Comparison of ENCODE assay signal across 8 cellular contexts in genomic region chr1:63327417-63328139, GRCh38. TPM values are rescaled to one million over a fixed set of nuclear protein-coding genes. Genes with fewer than 3 reads are reported as not detected.
A peak's percentile ranks its signal among the peaks of the same experiment; 100 is the strongest.
DNase-seq lines count a peak whose midpoint lies in the region; ATAC-seq, FAIRE-seq and TF ChIP-seq lines count a peak whose summit lies in the region.

No MANE protein-coding gene starts in this region.

- H3K4me2 ChIP-seq in keratinocyte (ENCODE audit: control insufficient read depth, extremely low read depth, insufficient read depth, low read depth, low read length): no peak overlapping the region

- dilution Hi-C loops in keratinocyte (cut with MboI; ENCODE audit: extremely low pct_ligation_motif_present, low sequenced_read_pairs): no loop called here

- CTCF ChIA-PET in Panc1 (lab: Charles Lee): no interaction called here

- H2AFZ ChIP-seq in keratinocyte (ENCODE audit: control insufficient read depth, low read length): no peak overlapping the region

- no peak overlapping the region for H3K4me3 ChIP-seq in AG10803 (ENCODE audit: low read length)
- peak overlapping the region; percentile 22; the same call in 1 of the 2 replicates for H3K4me3 ChIP-seq in GM08714 (ENCODE audit: low read length)
- peak overlapping the region in 1 of 2 experiments; percentile 34; a peak in 2 of 4 replicates for H3K4me3 ChIP-seq in Panc1 (ENCODE audit: low read depth in 2 of 2, low read length in 2 of 2)
- H3K4me3 ChIP-seq in brain microvascular endothelial cell (ENCODE audit: low read depth, low read length): no peak overlapping the region
- no peak overlapping the region for H3K4me3 ChIP-seq in keratinocyte (ENCODE audit: control insufficient read depth in 2 of 3, extremely low read depth in 1 of 3, insufficient read depth in 2 of 3, low read depth in 1 of 3, low read length in 3 of 3)
- H3K4me3 ChIP-seq in thoracic aorta: no peak overlapping the region

- peak; percentile 57 for FAIRE-seq in keratinocyte (lab: Jason Lieb, UNC)

- H3K27me3 ChIP-seq in Panc1 (ENCODE audit: control insufficient read depth, insufficient read depth, low read length) (peaks cover 9% of the 10 kb centered on the region), brain microvascular endothelial cell (replicated peaks) (peaks cover 82% of the 10 kb centered on the region), keratinocyte (ENCODE audit: control insufficient read depth, extremely low read depth, insufficient read depth, low read length) (peaks cover 88% of the 10 kb centered on the region), thoracic aorta (replicated peaks; ENCODE audit: insufficient read depth) (peaks cover 40% of the 10 kb centered on the region)

- no peaks in the 10 kb centered on the region for H3K9me1 ChIP-seq in keratinocyte (ENCODE audit: control insufficient read depth, extremely low read depth, insufficient read depth, low read length)

- intact Hi-C loops in Panc1 (cut with micrococcal nuclease; ENCODE audit: unreplicated experiment): loop anchor here (5.0 kb wide), 3 partner anchors 115 to 210 kb away; partner anchors contain the start of genes EFCAB7 and ITGB3BP

- TF ChIP-seq CTCF in AG10803 (conservative IDR thresholded peaks at IDR 0.05; ENCODE audit: low read length): peak; percentile 72
- peak; percentile 95 for TF ChIP-seq CTCF in Panc1 (IDR thresholded peaks at IDR 0.05)
- peak; percentile 94 for TF ChIP-seq CTCF in brain microvascular endothelial cell (IDR thresholded peaks at IDR 0.05; ENCODE audit: low read depth, low read length, missing control alignments)
- TF ChIP-seq CTCF in keratinocyte (optimal IDR thresholded peaks at IDR 0.05 in 1 of 3, IDR thresholded peaks at IDR 0.05 in 1 of 3, conservative IDR thresholded peaks at IDR 0.05 in 1 of 3; ENCODE audit: extremely low read depth in 1 of 3, insufficient read depth in 2 of 3, low read length in 3 of 3): peak; percentile 69 to 87 (median 77)
- peak; percentile 37 for TF ChIP-seq CTCF in thoracic aorta (IDR thresholded peaks at IDR 0.05)

- no peak overlapping the region for H3K27ac ChIP-seq in Panc1 (ENCODE audit: low read length)
- H3K27ac ChIP-seq in brain microvascular endothelial cell: no peak overlapping the region
- H3K27ac ChIP-seq in keratinocyte (ENCODE audit: control insufficient read depth, insufficient read depth, low read length): no peak overlapping the region
- H3K27ac ChIP-seq in thoracic aorta: no peak overlapping the region

- ATAC-seq in Panc1 (peak; percentile 92), thoracic aorta (ENCODE audit: insufficient number of reproducible peaks, low FRiP score, low read depth) (no peak)

- H3K79me2 ChIP-seq in keratinocyte (ENCODE audit: control insufficient read depth, insufficient read depth, low read length): no peaks in the 10 kb centered on the region

- H3K4me1 ChIP-seq in Panc1 (ENCODE audit: control insufficient read depth, insufficient read depth, low read length) (no peaks in the 10 kb centered on the region), keratinocyte (ENCODE audit: control insufficient read depth, extremely low read depth, insufficient read depth, low read length) (no peaks in the 10 kb centered on the region), thoracic aorta (ENCODE audit: control insufficient read depth in 1 of 2, low read depth in 2 of 2) (peaks cover 3 to 28% of the 10 kb centered on the region in 2 donors)

- no peak overlapping the region for H3K9ac ChIP-seq in keratinocyte (ENCODE audit: control insufficient read depth, extremely low read depth, insufficient read depth, low read length)

- in situ Hi-C loops in Panc1 (cut with HindIII; ENCODE audit: low pct_unique_long_range_greater_than_20kb, low sequenced_read_pairs) (no loop called here), brain microvascular endothelial cell (cut with HindIII; ENCODE audit: low pct_ligation_motif_present, low sequenced_read_pairs) (no loop called here)

- DNase-seq in AG10803 (ENCODE audit: low read depth) (peak; percentile 35), HPDE6-E6E7 (ENCODE audit: extremely low spot score) (peak; percentile 33), Panc1 (ENCODE audit: low read depth, low spot score) (peak; percentile 41), brain microvascular endothelial cell (peak; percentile 52), keratinocyte (ENCODE audit: low read depth, low spot score) (peak; percentile 5), thoracic aorta (ENCODE audit: low spot score) (no peak), putamen (ENCODE audit: low spot score) (no peak)

- H3K9me3 ChIP-seq in Panc1 (ENCODE audit: control insufficient read depth, insufficient read depth, low read depth, low read length) (no peaks in the 10 kb centered on the region), keratinocyte (ENCODE audit: control insufficient read depth, low read depth, low read length) (no peaks in the 10 kb centered on the region), thoracic aorta (no peaks in the 10 kb centered on the region)

- POLR2A ChIA-PET in Panc1 (lab: Charles Lee): no interaction called here

- H4K20me1 ChIP-seq in keratinocyte (ENCODE audit: control insufficient read depth, extremely low read depth, insufficient read depth, low read length): peaks cover 3% of the 10 kb centered on the region

- no TSS peak for BruUV-seq in Panc1 (replicated peaks; lab: Mats Ljungman, UMichigan)

- H3K36me3 ChIP-seq in Panc1 (ENCODE audit: control insufficient read depth, insufficient read depth, low read length) (no peaks in the 10 kb centered on the region), brain microvascular endothelial cell (replicated peaks) (no peaks in the 10 kb centered on the region), keratinocyte (ENCODE audit: control insufficient read depth in 2 of 2, extremely low read depth in 1 of 2, insufficient read depth in 2 of 2, low read length in 2 of 2) (no peaks in the 10 kb centered on the region), thoracic aorta (no peaks in the 10 kb centered on the region)

RNA-seq across cellular contexts. Expression of gene FOXD3, which starts 5.2 kb away (rescaled TPM):
- 0.80 TPM for total RNA-seq in Panc1 (2021; ENCODE audit: unreplicated experiment)
- polyA plus RNA-seq in Panc1 (2012; ENCODE audit: insufficient read length): 1.5 TPM
- polyA plus RNA-seq in keratinocyte: not detected in 3 replicates
- polyA plus RNA-seq in keratinocyte (2011; ENCODE audit: low read depth): not detected
- not detected in 2 replicates for polyA plus RNA-seq in keratinocyte (2011; cell fraction: cytosol; rRNA removed)
- polyA plus RNA-seq in keratinocyte (2011; cell fraction: nucleus; rRNA removed): not detected in 2 replicates
- not detected in 2 replicates for polyA plus RNA-seq in keratinocyte (2012; ENCODE audit: low replicate concordance)
- not detected in 3 replicates for polyA minus RNA-seq in keratinocyte
- polyA minus RNA-seq in keratinocyte (2011; cell fraction: cytosol; rRNA and poly(A)+ RNA removed): not detected
- polyA minus RNA-seq in keratinocyte (2011; cell fraction: nucleus; rRNA and poly(A)+ RNA removed): not detected in 2 replicates
- 1 to 10 TPM in 1 of 2 donors, under 1 TPM in 1; 0.14 to 1.5 TPM for total RNA-seq in thoracic aorta

RNA-seq across cellular contexts. Expression of gene ALG6, which starts 39.8 kb away (rescaled TPM):
- total RNA-seq in Panc1 (2021; ENCODE audit: unreplicated experiment) (22.6 TPM), thoracic aorta (1 to 10 TPM; 1.8 to 8.3 TPM)
- polyA plus RNA-seq in Panc1 (2012; ENCODE audit: insufficient read length): 7.4 TPM
- 8.7 to 20.5 TPM (median 11.8 TPM) in 3 replicates for polyA plus RNA-seq in keratinocyte
- polyA plus RNA-seq in keratinocyte (2011; ENCODE audit: low read depth): 5.8 TPM
- 4.4 and 8.3 TPM in 2 replicates for polyA plus RNA-seq in keratinocyte (2011; cell fraction: cytosol; rRNA removed)
- polyA plus RNA-seq in keratinocyte (2011; cell fraction: nucleus; rRNA removed): 14.1 and 23.1 TPM in 2 replicates
- 6.2 and 8.7 TPM in 2 replicates for polyA plus RNA-seq in keratinocyte (2012; ENCODE audit: low replicate concordance)
- polyA minus RNA-seq in keratinocyte: 0.85 to 13.5 TPM (median 6.5 TPM) in 3 replicates
- 2.5 TPM for polyA minus RNA-seq in keratinocyte (2011; cell fraction: cytosol; rRNA and poly(A)+ RNA removed)
- 10.9 and 14.5 TPM in 2 replicates for polyA minus RNA-seq in keratinocyte (2011; cell fraction: nucleus; rRNA and poly(A)+ RNA removed)

Comparison
In these comparisons a context has a peak if more than half of its experiments do, and no peak if none do; other contexts are left out.
1. DNase-seq: peak in AG10803 (single experiment), HPDE6-E6E7 (single experiment), Panc1 (single experiment), brain microvascular endothelial cell (single experiment) and keratinocyte (single experiment); none in thoracic aorta (single experiment) and putamen (single experiment).
2. CTCF ChIP-seq: peak in every context shown above with its lines; median percentile 95 in Panc1; 94 in brain microvascular endothelial cell; 77 in keratinocyte; 72 in AG10803; 37 in thoracic aorta.